8 cellular contexts compared by ENCODE assay signal in the genomic region with DNA sequence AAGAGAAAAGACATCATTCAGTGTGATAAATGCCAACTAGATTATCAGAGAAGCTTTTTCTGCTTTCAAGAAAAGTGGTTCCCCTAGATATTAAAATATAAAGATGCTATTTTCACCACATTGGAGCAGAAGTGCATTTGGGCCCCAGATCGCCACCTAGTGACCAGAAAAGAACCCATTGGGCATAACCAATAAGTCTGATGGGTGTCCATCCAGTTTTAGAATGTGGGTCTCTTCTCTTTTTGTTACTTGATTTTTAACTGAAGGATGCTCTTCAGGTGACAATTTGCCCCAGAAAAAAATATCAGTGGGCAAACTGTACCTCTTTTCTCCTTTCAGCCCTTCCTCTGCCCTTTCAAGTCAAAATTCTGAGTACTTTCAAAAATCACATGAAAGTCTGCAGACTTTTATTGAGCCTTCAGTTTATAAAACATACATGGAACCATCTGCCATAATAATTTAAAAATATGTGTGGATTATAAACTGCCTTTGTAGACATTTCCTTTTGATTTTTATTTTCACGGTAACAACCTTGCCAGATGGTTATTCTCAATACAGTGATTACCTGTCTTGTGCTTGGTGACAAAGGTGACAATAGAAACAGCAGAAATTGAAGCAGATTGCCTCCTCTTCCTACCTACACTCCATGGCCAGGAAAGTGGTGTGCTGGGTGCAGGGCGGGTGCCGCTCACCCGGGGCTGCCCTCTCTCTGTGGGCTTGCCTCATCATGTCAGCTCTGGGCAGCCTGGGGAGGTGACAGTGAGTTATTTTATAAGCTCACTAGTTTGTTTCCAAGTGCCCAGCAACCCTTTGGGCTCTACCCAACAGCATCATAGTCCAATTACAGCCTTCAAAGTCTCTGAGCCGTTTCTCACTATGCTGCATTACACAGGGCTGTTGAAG.
DNase-seq lines count a peak whose midpoint lies in the region; ATAC-seq and TF ChIP-seq lines count a peak whose summit lies in the region.

No MANE protein-coding gene starts in this region.

- H3K9me3 ChIP-seq in testis, result no peaks in the 10 kb centered on the region
- H3K9me3 ChIP-seq in Peyer's patch, result no peaks in the 10 kb centered on the region
- peaks cover 0 to 7% (median 0%) of the 10 kb centered on the region in 3 donors for H3K9me3 ChIP-seq in gastroesophageal sphincter

- ATAC-seq in gastroesophageal sphincter, result no peak

- no peak for TF ChIP-seq POLR2A in erythroblast (IDR thresholded peaks at IDR 0.05; ENCODE audit: low read length)
- TF ChIP-seq POLR2A in testis (IDR thresholded peaks at IDR 0.05), result no peak
- no peak for TF ChIP-seq POLR2A in Peyer's patch (IDR thresholded peaks at IDR 0.05)
- no peak for TF ChIP-seq POLR2A in gastroesophageal sphincter (IDR thresholded peaks at IDR 0.05)

- peak; percentile 51 for DNase-seq in A172 (ENCODE audit: low spot score)
- DNase-seq in GM03348 (ENCODE audit: low spot score), result peak; percentile 77
- DNase-seq in NCI-H1048 (lab: John Stamatoyannopoulos, UW), result peak; percentile 15
- DNase-seq in erythroblast (lab: John Stamatoyannopoulos, UW), result peak; percentile 7 to 37
- peak; percentile 60 for DNase-seq in testis
- no peak for DNase-seq in hippocampal formation (lab: John Stamatoyannopoulos, UW)
- no peak for DNase-seq in Peyer's patch

- TF ChIP-seq CTCF in testis (IDR thresholded peaks at IDR 0.05) (peak in 2 of 3 experiments; percentile 29 to 52), Peyer's patch (IDR thresholded peaks at IDR 0.05) (no peak), gastroesophageal sphincter (IDR thresholded peaks at IDR 0.05) (peak in 1 of 4 experiments; percentile 39)

- 79% methylated on average over 6 of the region's 6 CpGs for WGBS in testis, 2 donors
- 52 to 55% methylated on average over 2 to 6 of the region's 6 CpGs for WGBS in gastroesophageal sphincter (ENCODE audit: low coverage in 1 of 2), 2 donors

- no peak for TF ChIP-seq EP300 in gastroesophageal sphincter (IDR thresholded peaks at IDR 0.05)

- H3K4me1 ChIP-seq in testis (no peaks in the 10 kb centered on the region), Peyer's patch (no peaks in the 10 kb centered on the region), gastroesophageal sphincter (no peaks in the 10 kb centered on the region)

- H3K27me3 ChIP-seq in testis (no peaks in the 10 kb centered on the region), Peyer's patch (no peaks in the 10 kb centered on the region), gastroesophageal sphincter (peaks cover 6% of the 10 kb centered on the region)

- intact Hi-C loops in testis (cut with DNase I; ENCODE audit: low total_unique reads), result no loop called here

- H3K27ac ChIP-seq in testis (no peak overlapping the region), Peyer's patch (no peak overlapping the region), gastroesophageal sphincter (no peak overlapping the region)

- no peaks in the 10 kb centered on the region for H3K36me3 ChIP-seq in testis (ENCODE audit: low read depth, missing control alignments)
- no peaks in the 10 kb centered on the region for H3K36me3 ChIP-seq in Peyer's patch
- H3K36me3 ChIP-seq in gastroesophageal sphincter, result no peaks in the 10 kb centered on the region

- H3K4me3 ChIP-seq in testis (no peak overlapping the region), Peyer's patch (no peak overlapping the region), gastroesophageal sphincter (no peak overlapping the region)

Comparison
In these comparisons a context has a peak if more than half of its experiments do, and no peak if none do; other contexts are left out.
1. DNase-seq: peak in A172 (single experiment), GM03348 (single experiment), NCI-H1048 (single experiment), erythroblast (2 of 2) and testis (single experiment); none in hippocampal formation (0 of 2) and Peyer's patch (0 of 3).
2. CTCF ChIP-seq: peak in testis (2 of 3); none in Peyer's patch (0 of 6).